In the genomic region with DNA sequence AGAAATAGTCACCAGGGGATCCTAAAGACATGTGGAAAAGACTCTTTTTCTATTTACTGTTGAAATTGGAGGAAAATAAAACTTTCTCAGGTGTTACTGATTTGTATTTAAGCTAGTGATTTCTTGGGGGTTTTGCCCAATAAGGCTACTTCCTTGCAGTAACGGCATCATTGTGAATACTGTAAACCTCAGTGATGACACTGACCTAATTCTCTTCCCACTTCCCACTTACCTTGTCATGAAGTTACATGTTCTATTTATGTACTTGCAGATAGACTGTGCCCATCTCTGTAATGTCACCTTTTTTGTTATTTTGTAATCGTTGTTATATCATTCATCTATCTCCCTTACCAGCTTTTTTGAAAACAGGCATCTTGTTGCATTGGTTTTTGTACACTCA, we compare ENCODE assay signal across 28 cellular contexts.
"Had no signal": no experiment of that assay in that cellular context is flagged by ENCODE, and none has a peak within 500 bp of the region (broad histone marks: within the 10 kb centered on the region; RNA-seq: fewer than 3 reads in every experiment).

No MANE protein-coding gene starts in this region.

- DNase-seq: occipital lobe; ovary; posterior cingulate gyrus; psoas muscle; right cardiac atrium; right lobe of liver; sigmoid colon; small intestine; stimulated activated CD4-positive, alpha-beta T cell treated with anti-CD3 and anti-CD28 coated beads, Interleukin-15, amount 100 ng/mL, for 24 hours; stimulated activated CD4-positive, alpha-beta T cell treated with anti-CD3 and anti-CD28 coated beads, Interleukin-2, amount 100 ng/mL, for 24 hours; stimulated activated CD4-positive, alpha-beta T cell treated with anti-CD3 and anti-CD28 coated beads, Interleukin-2, amount 100 ng/mL, for 48 hours; stimulated activated CD4-positive, alpha-beta T cell treated with anti-CD3 and anti-CD28 coated beads, Interleukin-4, amount 100 ng/mL, for 24 hours; stimulated activated naive B cell treated with anti-CD40 and anti-IgM and Interleukin-4, amounts not matched to agents 10 μg/mL and 1 μg/mL and 100 μg/mL, for 72 hours; stimulated activated naive CD4-positive, alpha-beta T cell treated with Interleukin-2 at 50 U/mL for 16 hours; stomach; thyroid gland; trophoblast cell; upper lobe of left lung had no signal

- H2AFZ ChIP-seq: neural progenitor cell, parathyroid adenoma had no signal

- H3K4me3 ChIP-seq: neural progenitor cell, ovary, psoas muscle, right lobe of liver, sigmoid colon, stomach, thoracic aorta, thyroid gland, tibial nerve, upper lobe of left lung, vagina had no signal

- H3K4me1 ChIP-seq: neural progenitor cell, parathyroid adenoma, psoas muscle, right lobe of liver, sigmoid colon, stomach, thyroid gland, tibial nerve, upper lobe of left lung, vagina had no signal

- H3K27me3 ChIP-seq: neural progenitor cell, ovary, right lobe of liver, sigmoid colon, stomach, thyroid gland, tibial nerve, upper lobe of left lung, vagina had no signal

- H3K79me2 ChIP-seq: parathyroid adenoma had no signal

- ATAC-seq: natural killer cell treated with Interleukin-12 subunit alpha and Interleukin-12 subunit beta and Interleukin-15 and Interleukin-18, amount 100 ng/mL, for 72 hours; psoas muscle; right cardiac atrium; right lobe of liver; stimulated activated effector memory CD8-positive, alpha-beta T cell treated with anti-CD3 and anti-CD28 coated beads, Interleukin-12 subunit alpha, Interleukin-12 subunit beta, amount 100 ng/mL, for 72 hours; stimulated activated naive B cell treated with anti-CD40 and anti-IgM and Interleukin-4, amounts not matched to agents 10 μg/mL and 1 μg/mL and 100 μg/mL, for 72 hours had no signal

- H3K36me3 ChIP-seq: ovary, right lobe of liver had no signal

- FAIRE-seq: small intestine, urothelium cell line had no signal

- H3K27me3 Mint-ChIP-seq: natural killer cell treated with Interleukin-12 subunit alpha and Interleukin-12 subunit beta and Interleukin-15 and Interleukin-18, amount 100 ng/mL, for 72 hours; progenitor cell of endocrine pancreas; stimulated activated naive B cell treated with anti-CD40 and anti-IgM and Interleukin-4, amounts not matched to agents 10 μg/mL and 1 μg/mL and 100 μg/mL, for 72 hours; stimulated activated naive CD8-positive, alpha-beta T cell treated with anti-CD3 and anti-CD28 coated beads, Interleukin-15, Interleukin-2, amounts not matched to agents 100 ng/mL and 50 ng/mL, for 24 hours had no signal

- H3K4me3 Mint-ChIP-seq: natural killer cell treated with Interleukin-12 subunit alpha and Interleukin-12 subunit beta and Interleukin-15 and Interleukin-18, amount 100 ng/mL, for 72 hours; neural progenitor cell; stimulated activated effector memory CD8-positive, alpha-beta T cell treated with anti-CD3 and anti-CD28 coated beads, Interleukin-12 subunit alpha, Interleukin-12 subunit beta, amount 100 ng/mL, for 72 hours; stimulated activated naive B cell treated with anti-CD40 and anti-IgM and Interleukin-4, amounts not matched to agents 10 μg/mL and 1 μg/mL and 100 μg/mL, for 72 hours; stimulated activated naive CD8-positive, alpha-beta T cell treated with anti-CD3 and anti-CD28 coated beads, Interleukin-15, Interleukin-2, amounts not matched to agents 100 ng/mL and 50 ng/mL, for 24 hours had no signal

- H3K9me3 ChIP-seq: ovary, right lobe of liver, thoracic aorta, thyroid gland, upper lobe of left lung, vagina had no signal

- H3K27ac Mint-ChIP-seq: natural killer cell treated with Interleukin-12 subunit alpha and Interleukin-12 subunit beta and Interleukin-15 and Interleukin-18, amount 100 ng/mL, for 72 hours; neural progenitor cell; progenitor cell of endocrine pancreas; stimulated activated effector memory CD8-positive, alpha-beta T cell treated with anti-CD3 and anti-CD28 coated beads, Interleukin-12 subunit alpha, Interleukin-12 subunit beta, amount 100 ng/mL, for 72 hours; stimulated activated naive B cell treated with anti-CD40 and anti-IgM and Interleukin-4, amounts not matched to agents 10 μg/mL and 1 μg/mL and 100 μg/mL, for 72 hours; stimulated activated naive CD8-positive, alpha-beta T cell treated with anti-CD3 and anti-CD28 coated beads, Interleukin-15, Interleukin-2, amounts not matched to agents 100 ng/mL and 50 ng/mL, for 24 hours had no signal

- H3K27ac ChIP-seq: neural progenitor cell, ovary, parathyroid adenoma, psoas muscle, right lobe of liver, sigmoid colon, stomach, thoracic aorta, thyroid gland, tibial nerve, upper lobe of left lung, vagina had no signal

- H3K4me2 ChIP-seq: neural progenitor cell had no signal

- H3K4me1 Mint-ChIP-seq: neural progenitor cell; stimulated activated effector memory CD8-positive, alpha-beta T cell treated with anti-CD3 and anti-CD28 coated beads, Interleukin-12 subunit alpha, Interleukin-12 subunit beta, amount 100 ng/mL, for 72 hours had no signal

- H3K9ac ChIP-seq: neural progenitor cell, parathyroid adenoma had no signal
